Comparison of ENCODE assay signal across 8 cellular contexts in genomic region chr17:10198509-10199249, GRCh38. TPM values are rescaled to one million over a fixed set of nuclear protein-coding genes. Genes with fewer than 3 reads are reported as not detected.
DNase-seq lines count a peak whose midpoint lies in the region; ATAC-seq and TF ChIP-seq lines count a peak whose summit lies in the region.

GAS7 (minus strand) TSS chr17:10198606.

- peaks cover 12 to 13% of the 10 kb centered on the region in 2 donors for H3K9me3 Mint-ChIP-seq in activated naive CD4-positive, alpha-beta T cell treated with anti-CD3 and anti-CD28 coated beads, Interleukin-2, amount 50 U/mL, for 72 hours

- no peak within 1 kb of the TSS for H3K4me2 ChIP-seq in KMS-11

- ATAC-seq in activated naive CD4-positive, alpha-beta T cell treated with anti-CD3 and anti-CD28 coated beads, Interleukin-2, amount 50 U/mL, for 72 hours, result peak; percentile 73 to 75
- ATAC-seq in left ventricle myocardium superior (peak; percentile 80), GM19397 (IDR thresholded peaks at IDR 0.05; ENCODE audit: unreplicated experiment) (no peak)

- H3K36me3 Mint-ChIP-seq in activated naive CD4-positive, alpha-beta T cell treated with anti-CD3 and anti-CD28 coated beads, Interleukin-2, amount 50 U/mL, for 72 hours, result peaks cover 15 to 21% of the 10 kb centered on the region in 2 donors

- H3K36me3 ChIP-seq in KMS-11 (ENCODE audit: insufficient read depth), result no peaks in the 10 kb centered on the region

- H3K4me3 ChIP-seq in KMS-11 (IDR thresholded peaks at IDR 0.05; ENCODE audit: insufficient read depth, low read depth, low read length), result no peak within 1 kb of the TSS

- intact Hi-C loops in left ventricle myocardium superior (cut with micrococcal nuclease), result no loop called here

- H3K4me1 ChIP-seq in KMS-11 (ENCODE audit: low read depth, poor library complexity, severe bottlenecking), result no peaks in the 10 kb centered on the region

- DNase-seq in NCI-H2227 (lab: John Stamatoyannopoulos, UW; ENCODE audit: unreplicated experiment), result peak; percentile 20
- no peak for DNase-seq in NCI-H2227 treated with DMSO at 0.1 percent for 48 hours (lab: John Stamatoyannopoulos, UW)
- DNase-seq in activated naive CD4-positive, alpha-beta T cell treated with anti-CD3 and anti-CD28 coated beads, Interleukin-2, amount 50 U/mL, for 72 hours (ENCODE audit: low spot score in 2 of 2), result peak in 1 of 2 donors; percentile 7
- DNase-seq in left ventricle myocardium superior, result peak; percentile 88
- peak; percentile 38 for DNase-seq in putamen (ENCODE audit: low spot score)
- DNase-seq in SKM-1 treated with dmso at 0.1 percent for 144 hours (lab: John Stamatoyannopoulos, UW; ENCODE audit: unreplicated experiment), result no peak

- no peaks in the 10 kb centered on the region for H4K20me1 ChIP-seq in KMS-11 (ENCODE audit: insufficient read depth)

- no peaks in the 10 kb centered on the region for H3K79me2 ChIP-seq in KMS-11 (ENCODE audit: insufficient read depth, low read depth)

- no peak within 1 kb of the TSS for H3K27ac ChIP-seq in KMS-11

- no peaks in the 10 kb centered on the region for H3K27me3 ChIP-seq in KMS-11 (ENCODE audit: insufficient read depth, low read depth)

- no peak within 1 kb of the TSS for H3K9ac ChIP-seq in KMS-11

- H2AFZ ChIP-seq in KMS-11 (ENCODE audit: low read depth), result peak within 1 kb of the TSS; percentile 26; the same call in 1 of the 2 replicates

- peak within 1 kb of the TSS in 1 of 2 donors; percentile 74 for H3K27ac Mint-ChIP-seq in activated naive CD4-positive, alpha-beta T cell treated with anti-CD3 and anti-CD28 coated beads, Interleukin-2, amount 50 U/mL, for 72 hours

- no peak for TF ChIP-seq CTCF in KMS-11 (conservative IDR thresholded peaks at IDR 0.05; ENCODE audit: low read depth, low read length)

RNA-seq across cellular contexts. Expression of gene GAS7, which starts in this region (rescaled TPM):
- total RNA-seq in activated naive CD4-positive, alpha-beta T cell treated with anti-CD3 and anti-CD28 coated beads, Interleukin-2, amount 50 U/mL, for 72 hours, result 1 to 10 TPM in 1 of 2 donors, under 1 TPM in 1; 0.35 to 2.9 TPM
- 51.2 TPM for total RNA-seq in left ventricle myocardium superior

Comparison
In these comparisons a context has a peak if more than half of its experiments do, and no peak if none do; other contexts are left out.
1. RNA of gene GAS7 (total RNA-seq): 51.2 TPM in left ventricle myocardium superior (single experiment); 0.35 to 2.9 TPM in activated naive CD4-positive, alpha-beta T cell treated with anti-CD3 and anti-CD28 coated beads, Interleukin-2, amount 50 U/mL, for 72 hours; every median in the first group is over 10 times any median in the second.
2. DNase-seq: peak in NCI-H2227 (single experiment), left ventricle myocardium superior (single experiment) and putamen (single experiment); none in NCI-H2227 treated with DMSO at 0.1 percent for 48 hours (single experiment) and SKM-1 treated with dmso at 0.1 percent for 144 hours (single experiment).